ENCODE assay signal across 3 cellular contexts in the genomic region with DNA sequence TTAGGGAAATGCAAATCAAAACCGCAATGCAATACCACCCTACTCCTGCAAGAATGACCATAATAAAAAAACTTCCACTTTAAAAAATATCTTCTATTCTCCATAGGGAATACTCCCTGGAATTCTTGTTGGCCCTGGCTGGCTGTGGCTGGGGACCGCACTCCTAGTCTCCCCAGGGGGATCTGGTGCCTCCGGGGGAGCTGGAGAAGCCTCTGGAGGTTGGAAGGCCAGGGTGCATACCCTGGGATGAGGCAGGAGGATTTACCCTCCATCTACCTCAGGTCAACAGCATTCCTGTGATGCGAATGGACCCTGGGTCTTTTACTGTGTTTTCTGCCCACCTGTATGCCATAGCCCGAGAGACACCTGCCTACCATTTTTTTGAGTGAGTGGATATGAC.
"Had no signal": no experiment of that assay in that cellular context is flagged by ENCODE, and none has a peak within 500 bp of the region (broad histone marks: within the 10 kb centered on the region; RNA-seq: fewer than 3 reads in every experiment).

No MANE protein-coding gene starts in this region.

- DNase-seq: GDM1, GF-D8 had no signal

- H3K4me3 ChIP-seq: GM12878 had no signal
